In genomic region chr18:24033644-24034412, GRCh38 we compare ENCODE assay signal across 15 cellular contexts. TPM values are rescaled to one million over a fixed set of nuclear protein-coding genes. Genes with fewer than 3 reads are reported as not detected.
DNase-seq lines count a peak whose midpoint lies in the region; ATAC-seq and TF ChIP-seq lines count a peak whose summit lies in the region.
"Had no signal": no experiment of that assay in that cellular context is flagged by ENCODE, and none has a peak within 500 bp of the region (broad histone marks: within the 10 kb centered on the region; RNA-seq: fewer than 3 reads in every experiment).

No MANE protein-coding gene starts in this region.

- H3K27ac ChIP-seq in neural progenitor cell: no peak overlapping the region
- H3K27ac ChIP-seq: HL-60, left ventricle myocardium inferior, sigmoid colon had no signal

- H3K4me1 ChIP-seq in Caco-2: peaks cover 8% of the 10 kb centered on the region; the same call in 1 of the 2 replicates
- no peaks in the 10 kb centered on the region for H3K4me1 ChIP-seq in mucosa of descending colon (ENCODE audit: low read depth)
- H3K4me1 ChIP-seq in neural progenitor cell: no peaks in the 10 kb centered on the region
- H3K4me1 ChIP-seq: left ventricle myocardium inferior, sigmoid colon had no signal

- no peak overlapping the region for H3K4me3 Mint-ChIP-seq in activated CD4-positive, alpha-beta T cell treated with anti-CD3 and anti-CD28 coated beads for 36 hours
- H3K4me3 Mint-ChIP-seq in Caco-2 (ENCODE audit: unreplicated experiment): peak overlapping the region; percentile 60
- no peak overlapping the region for H3K4me3 Mint-ChIP-seq in WTC11
- H3K4me3 Mint-ChIP-seq in neural progenitor cell: no peak overlapping the region
- H3K4me3 Mint-ChIP-seq: activated naive CD8-positive, alpha-beta T cell treated with anti-CD3 and anti-CD28 coated beads, Interleukin-2, amount 10 ng/mL, durations not matched to agents 7 days and 5 days had no signal

- peaks cover 44% of the 10 kb centered on the region for H3K79me2 ChIP-seq in neural progenitor cell (ENCODE audit: low read depth)

- intact Hi-C loops in activated CD4-positive, alpha-beta T cell treated with anti-CD3 and anti-CD28 coated beads for 36 hours (cut with DNase I, micrococcal nuclease): loop anchor here in 1 of 2 experiments (2.0 kb wide), 1 partner anchor 15 kb away; no protein-coding TSS in a partner anchor
- intact Hi-C loops in Caco-2 (cut with micrococcal nuclease; ENCODE audit: unreplicated experiment) (no loop called here), mucosa of descending colon (cut with DNase I, micrococcal nuclease) (no loop called here)

- TF ChIP-seq CTCF in Caco-2 (IDR thresholded peaks at IDR 0.05; ENCODE audit: insufficient read depth in 1 of 2, low read depth in 1 of 2, low read length in 1 of 2, severe bottlenecking in 1 of 2, unreplicated experiment in 1 of 2): no peak
- TF ChIP-seq CTCF in WTC11 (IDR thresholded peaks at IDR 0.05): no peak
- TF ChIP-seq CTCF in mucosa of descending colon (IDR thresholded peaks at IDR 0.05): no peak
- no peak for TF ChIP-seq CTCF in neural progenitor cell (IDR thresholded peaks at IDR 0.05)

- H3F3A ChIP-seq in neural progenitor cell (ENCODE audit: low read depth): no peaks in the 10 kb centered on the region

- peaks cover 1% of the 10 kb centered on the region for H3K9me3 Mint-ChIP-seq in activated CD4-positive, alpha-beta T cell treated with anti-CD3 and anti-CD28 coated beads for 36 hours (ENCODE audit: low read depth)
- H3K9me3 Mint-ChIP-seq in Caco-2 (ENCODE audit: unreplicated experiment) (no peaks in the 10 kb centered on the region), WTC11 (no peaks in the 10 kb centered on the region), neural progenitor cell (peaks cover 12% of the 10 kb centered on the region)
- H3K9me3 Mint-ChIP-seq: activated naive CD8-positive, alpha-beta T cell treated with anti-CD3 and anti-CD28 coated beads, Interleukin-2, amount 10 ng/mL, durations not matched to agents 7 days and 5 days had no signal

- peaks cover 7% of the 10 kb centered on the region for H3K36me3 Mint-ChIP-seq in activated CD4-positive, alpha-beta T cell treated with anti-CD3 and anti-CD28 coated beads for 36 hours (ENCODE audit: low read depth)
- no peaks in the 10 kb centered on the region for H3K36me3 Mint-ChIP-seq in Caco-2 (ENCODE audit: insufficient read depth, unreplicated experiment)
- no peaks in the 10 kb centered on the region for H3K36me3 Mint-ChIP-seq in WTC11
- peaks cover 15% of the 10 kb centered on the region for H3K36me3 Mint-ChIP-seq in neural progenitor cell

- peak; percentile 80 for ATAC-seq in activated CD4-positive, alpha-beta T cell treated with anti-CD3 and anti-CD28 coated beads for 36 hours
- ATAC-seq in WTC11 (0 out of 2 replicates have a peak, but pooled peaks have one; percentile 22), mucosa of descending colon (peak; percentile 60)

- no peak overlapping the region for H3K27ac Mint-ChIP-seq in activated CD4-positive, alpha-beta T cell treated with anti-CD3 and anti-CD28 coated beads for 36 hours
- peak overlapping the region; percentile 79 for H3K27ac Mint-ChIP-seq in Caco-2 (ENCODE audit: unreplicated experiment)
- H3K27ac Mint-ChIP-seq in WTC11: peak overlapping the region; percentile 10; the same call in 1 of the 2 replicates
- no peak overlapping the region for H3K27ac Mint-ChIP-seq in neural progenitor cell
- H3K27ac Mint-ChIP-seq: activated naive CD8-positive, alpha-beta T cell treated with anti-CD3 and anti-CD28 coated beads, Interleukin-2, amount 10 ng/mL, durations not matched to agents 7 days and 5 days had no signal

- POLR2A ChIA-PET in activated CD4-positive, alpha-beta T cell treated with anti-CD3 and anti-CD28 coated beads for 36 hours (lab: Charles Lee): interaction anchor here (1.1 kb wide), 1 partner anchor 13 kb away, joined by 7 read pairs; no protein-coding TSS in a partner anchor
- POLR2A ChIA-PET in Caco-2 (lab: Charles Lee) (no interaction called here), WTC11 (lab: Charles Lee) (no interaction called here)

- CTCF ChIA-PET in activated CD4-positive, alpha-beta T cell treated with anti-CD3 and anti-CD28 coated beads for 36 hours (lab: Charles Lee): interaction anchor here (1.3 to 2.0 kb wide), 3 partner anchors 10 to 14 kb away, joined by 3 to 5 read pairs (median 3); no protein-coding TSS in a partner anchor
- CTCF ChIA-PET in Caco-2 (lab: Charles Lee): interaction anchor here (1.3 kb wide), 1 partner anchor 42 kb away, joined by 5 read pairs; no protein-coding TSS in a partner anchor
- CTCF ChIA-PET in WTC11 (lab: Charles Lee): interaction anchor here (0.5 kb wide), 1 partner anchor 83 kb away, joined by 3 read pairs; no protein-coding TSS in a partner anchor

- no peaks in the 10 kb centered on the region for H3K27me3 Mint-ChIP-seq in activated CD4-positive, alpha-beta T cell treated with anti-CD3 and anti-CD28 coated beads for 36 hours
- H3K27me3 Mint-ChIP-seq in Caco-2 (ENCODE audit: insufficient read depth, unreplicated experiment) (no peaks in the 10 kb centered on the region), WTC11 (ENCODE audit: low read depth) (no peaks in the 10 kb centered on the region), neural progenitor cell (ENCODE audit: insufficient read depth, low read depth) (peaks cover 2% of the 10 kb centered on the region)
- H3K27me3 Mint-ChIP-seq: activated naive CD8-positive, alpha-beta T cell treated with anti-CD3 and anti-CD28 coated beads, Interleukin-2, amount 10 ng/mL, durations not matched to agents 7 days and 5 days had no signal

- no peak overlapping the region for H3K4me3 ChIP-seq in Caco-2 (ENCODE audit: low read depth, low read length)
- no peak overlapping the region for H3K4me3 ChIP-seq in mucosa of descending colon
- H3K4me3 ChIP-seq in neural progenitor cell: no peak overlapping the region
- H3K4me3 ChIP-seq: left ventricle myocardium inferior, sigmoid colon had no signal

- H3K27me3 ChIP-seq in Caco-2 (replicated peaks; ENCODE audit: control insufficient read depth, insufficient read depth, low read length) (no peaks in the 10 kb centered on the region), neural progenitor cell (no peaks in the 10 kb centered on the region)
- H3K27me3 ChIP-seq: sigmoid colon had no signal

- H3K4me1 Mint-ChIP-seq in activated CD4-positive, alpha-beta T cell treated with anti-CD3 and anti-CD28 coated beads for 36 hours: peaks cover 80% of the 10 kb centered on the region
- H3K4me1 Mint-ChIP-seq in Caco-2 (ENCODE audit: low read depth, unreplicated experiment) (peaks cover 13% of the 10 kb centered on the region), WTC11 (peaks cover 24% of the 10 kb centered on the region), neural progenitor cell (peaks cover 2% of the 10 kb centered on the region)

- H4K20me1 ChIP-seq in neural progenitor cell (ENCODE audit: low read depth): no peaks in the 10 kb centered on the region

- H3K9me3 ChIP-seq in Caco-2: no peaks in the 10 kb centered on the region
- H3K9me3 ChIP-seq in mucosa of descending colon: no peaks in the 10 kb centered on the region
- H3K9me3 ChIP-seq in neural progenitor cell (ENCODE audit: low read depth): no peaks in the 10 kb centered on the region
- H3K9me3 ChIP-seq: left ventricle myocardium inferior, sigmoid colon had no signal

- H3K36me3 ChIP-seq in Caco-2 (ENCODE audit: control insufficient read depth, insufficient read depth, low read length): no peaks in the 10 kb centered on the region
- H3K36me3 ChIP-seq in mucosa of descending colon (ENCODE audit: low read depth): no peaks in the 10 kb centered on the region
- no peaks in the 10 kb centered on the region for H3K36me3 ChIP-seq in neural progenitor cell
- H3K36me3 ChIP-seq: left ventricle myocardium inferior, sigmoid colon had no signal

- BruUV-seq in Caco-2 (replicated peaks; lab: Mats Ljungman, UMichigan): no TSS peak

- no peak overlapping the region for H2AFZ ChIP-seq in neural progenitor cell (replicated peaks)

- no peak for DNase-seq in activated CD4-positive, alpha-beta T cell treated with anti-CD3 and anti-CD28 coated beads for 36 hours
- DNase-seq in activated CD4-positive, alpha-beta T cell treated with anti-CD3 and anti-CD28 coated beads, Interleukin-2, amount 50 U/mL, for 1 hour: no peak
- peak; percentile 12 to 30 for DNase-seq in Caco-2
- no peak for DNase-seq in WTC11 (ENCODE audit: low spot score)
- no peak for DNase-seq in mucosa of descending colon
- DNase-seq in DMS153 treated with DMSO at 0.1 percent for 48 hours (lab: John Stamatoyannopoulos, UW; ENCODE audit: unreplicated experiment): no peak
- DNase-seq in AG08395 (ENCODE audit: low spot score): no peak
- DNase-seq in neural progenitor cell (ENCODE audit: low spot score): no peak
- DNase-seq: activated CD4-positive, alpha-beta T cell treated with anti-CD3 and anti-CD28 coated beads for 1 hour; activated naive CD8-positive, alpha-beta T cell treated with anti-CD3 and anti-CD28 coated beads, Interleukin-2, amount 10 ng/mL, durations not matched to agents 7 days and 5 days; left ventricle myocardium inferior; NCI-H187 treated with DMSO at 0.1 percent for 48 hours; SHP77 treated with DMSO at 0.1 percent for 48 hours; sigmoid colon had no signal

- no peak overlapping the region for H3K9ac ChIP-seq in neural progenitor cell

- no peak overlapping the region for H3K4me2 ChIP-seq in neural progenitor cell

TF ChIP-seq in WTC11, 78 proteins besides CTCF, POLR2A, EP300 and RAD21 (continues in another document):
- TF ChIP-seq JUN (CRISPR knock-in tag; IDR thresholded peaks at IDR 0.05) (no peak), MLX (CRISPR knock-in tag; IDR thresholded peaks at IDR 0.05) (no peak), E2F4 (CRISPR knock-in tag; IDR thresholded peaks at IDR 0.05; ENCODE audit: borderline replicate concordance, low read depth) (no peak), NR2C2 (CRISPR knock-in tag; IDR thresholded peaks at IDR 0.05) (no peak)

RNA-seq across cellular contexts. Expression of gene TTC39C, which starts 19.3 kb away (rescaled TPM):
- total RNA-seq in activated CD4-positive, alpha-beta T cell treated with anti-CD3 and anti-CD28 coated beads for 36 hours: 10 to 100 TPM; 22.2 to 28.6 TPM
- total RNA-seq in Caco-2 (2022): 9.1 and 9.3 TPM in 2 replicates
- 28.8 to 57.3 TPM (median 31.4 TPM) in 3 replicates for total RNA-seq in WTC11 (2021)
- total RNA-seq in mucosa of descending colon: 10 to 100 TPM in 2 of 3 donors, 1 to 10 TPM in 1; 8.1 to 14.6 (median 13.2) TPM
- total RNA-seq in neural progenitor cell (ENCODE audit: low replicate concordance): 26.1 and 27.6 TPM in 2 replicates

Comparison
In these comparisons a context has a peak if more than half of its experiments do, and no peak if none do; other contexts are left out.
1. ATAC-seq: peak in every context shown above with its lines; median percentile 80 in activated CD4-positive, alpha-beta T cell treated with anti-CD3 and anti-CD28 coated beads for 36 hours; 60 in mucosa of descending colon; 22 in WTC11.
2. DNase-seq: peak in Caco-2 (2 of 2); none in activated CD4-positive, alpha-beta T cell treated with anti-CD3 and anti-CD28 coated beads for 36 hours (single experiment), activated CD4-positive, alpha-beta T cell treated with anti-CD3 and anti-CD28 coated beads, Interleukin-2, amount 50 U/mL, for 1 hour (single experiment), WTC11 (single experiment), mucosa of descending colon (0 of 3), DMS153 treated with DMSO at 0.1 percent for 48 hours (single experiment), AG08395 (single experiment) and neural progenitor cell (single experiment).
3. H3K27ac Mint-ChIP-seq: peak in Caco-2 (single experiment) and WTC11 (single experiment); none in activated CD4-positive, alpha-beta T cell treated with anti-CD3 and anti-CD28 coated beads for 36 hours (single experiment) and neural progenitor cell (single experiment).